14 cellular contexts compared by ENCODE assay signal in the genomic region with DNA sequence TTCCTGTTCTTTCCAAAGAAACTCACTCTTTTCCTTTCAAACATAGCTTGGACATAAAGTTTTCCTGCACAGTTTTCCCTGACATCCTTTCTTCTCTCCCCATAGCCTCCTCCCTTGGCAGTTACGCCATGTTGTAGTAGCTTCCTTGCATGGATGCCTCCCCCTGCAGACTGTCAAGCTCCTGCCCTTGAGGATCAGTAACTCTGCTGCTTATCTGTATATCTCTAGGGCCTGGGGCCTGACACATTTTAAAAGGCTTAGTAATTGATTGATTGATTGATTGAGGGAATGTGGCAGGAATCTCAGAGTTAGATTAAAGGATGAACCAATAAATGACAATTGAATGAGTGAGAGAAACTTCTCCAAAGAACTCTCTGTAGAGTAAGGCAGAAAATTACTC.
"Had no signal": no experiment of that assay in that cellular context is flagged by ENCODE, and none has a peak within 500 bp of the region (broad histone marks: within the 10 kb centered on the region; RNA-seq: fewer than 3 reads in every experiment).

No MANE protein-coding gene starts in this region.

- ATAC-seq: foreskin keratinocyte; naive thymus-derived CD4-positive, alpha-beta T cell had no signal

- H3K27ac Mint-ChIP-seq: neural progenitor cell had no signal

- H3K9me3 Mint-ChIP-seq: naive thymus-derived CD4-positive, alpha-beta T cell; neural progenitor cell had no signal

- H3K4me3 Mint-ChIP-seq: naive thymus-derived CD4-positive, alpha-beta T cell; neural progenitor cell had no signal

- H3K27me3 Mint-ChIP-seq: naive thymus-derived CD4-positive, alpha-beta T cell had no signal

- DNase-seq: colonic mucosa; dermis blood vessel endothelial cell; foreskin keratinocyte; head of caudate nucleus; kidney glomerular epithelial cell; naive thymus-derived CD4-positive, alpha-beta T cell; nucleus accumbens; ovary; sigmoid colon; stimulated activated CD4-positive, alpha-beta T cell treated with anti-CD3 and anti-CD28 coated beads, Interleukin-2, amount 100 ng/mL, for 24 hours; stimulated activated CD4-positive, alpha-beta T cell treated with anti-CD3 and anti-CD28 coated beads, Interleukin-4, amount 100 ng/mL, for 4 hours; stimulated activated naive CD4-positive, alpha-beta T cell treated with Interleukin-2 at 50 U/mL for 16 hours; trophoblast cell had no signal
